18 cellular contexts compared by ENCODE assay signal in the genomic region with DNA sequence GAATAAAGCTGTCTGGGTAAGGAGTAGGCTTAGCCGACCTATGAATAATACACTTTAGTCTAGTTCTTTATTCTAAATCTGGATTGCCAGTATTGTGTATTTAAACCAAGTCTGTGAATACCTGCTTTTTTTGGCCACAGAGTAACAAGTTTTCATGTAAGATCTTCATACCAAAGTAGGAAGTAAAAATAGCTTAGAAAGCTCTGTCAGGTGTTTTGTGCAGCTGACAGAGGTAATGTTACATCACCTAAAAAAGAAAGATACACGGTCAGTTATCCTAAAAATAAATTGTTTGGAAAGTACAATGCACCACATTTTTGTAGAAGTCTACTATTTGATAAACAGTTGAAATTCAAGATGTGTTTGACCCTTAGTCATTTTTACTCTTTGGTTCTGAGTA. TPM values are rescaled to one million over a fixed set of nuclear protein-coding genes. Genes with fewer than 3 reads are reported as not detected.
DNase-seq lines count a peak whose midpoint lies in the region; ATAC-seq and TF ChIP-seq lines count a peak whose summit lies in the region.
"Had no signal": no experiment of that assay in that cellular context is flagged by ENCODE, and none has a peak within 500 bp of the region (broad histone marks: within the 10 kb centered on the region; RNA-seq: fewer than 3 reads in every experiment).

No MANE protein-coding gene starts in this region.

- ATAC-seq in HG03520 (IDR thresholded peaks at IDR 0.05; ENCODE audit: unreplicated experiment): no peak
- ATAC-seq in activated CD4-positive, CD25-positive, alpha-beta regulatory T cell treated with anti-CD3 and anti-CD28 coated beads, Interleukin-2, amount 50 U/mL, for 24 hours: no peak
- ATAC-seq in HG03442 (IDR thresholded peaks at IDR 0.05; ENCODE audit: unreplicated experiment): no peak

- H3K9me3 Mint-ChIP-seq in activated naive CD4-positive, alpha-beta T cell treated with anti-CD3 and anti-CD28 coated beads, Interleukin-2, amount 50 U/mL, for 24 hours: no peaks in the 10 kb centered on the region
- no peaks in the 10 kb centered on the region for H3K9me3 Mint-ChIP-seq in brain
- H3K9me3 Mint-ChIP-seq in nephron: no peaks in the 10 kb centered on the region
- H3K9me3 Mint-ChIP-seq in type B pancreatic cell: no peaks in the 10 kb centered on the region
- H3K9me3 Mint-ChIP-seq: endodermal cell, IgD-negative memory B cell had no signal

- no peak for DNase-seq in activated naive CD4-positive, alpha-beta T cell treated with anti-CD3 and anti-CD28 coated beads, Interleukin-2, amount 50 U/mL, for 16 hours
- no peak for DNase-seq in type B pancreatic cell (ENCODE audit: extremely low spot score, unreplicated experiment)
- DNase-seq: activated CD8-positive, alpha-beta memory T cell treated with anti-CD3 and anti-CD28 coated beads for 24 hours; endodermal cell; foreskin fibroblast; GDM1; mesendoderm; NCI-H1105; NK-92 treated with Interleukin-12 subunit alpha and Interleukin-12 subunit beta, amount 100 ng/mL, for 24 hours; SHP77 treated with DMSO at 0.1 percent for 48 hours; stimulated activated naive CD4-positive, alpha-beta T cell treated with Interleukin-2 at 50 U/mL for 16 hours had no signal

- H3K27ac Mint-ChIP-seq in activated naive CD4-positive, alpha-beta T cell treated with anti-CD3 and anti-CD28 coated beads, Interleukin-2, amount 50 U/mL, for 24 hours: peak overlapping the region; percentile 11
- H3K27ac Mint-ChIP-seq in brain (peak overlapping the region in 3 of 5 experiments; percentile 85 to 90 (median 87)), nephron (peak overlapping the region; percentile 14 to 84 (median 58)), type B pancreatic cell (peak overlapping the region; percentile 35)
- H3K27ac Mint-ChIP-seq: endodermal cell had no signal

- no peak overlapping the region for H3K4me3 Mint-ChIP-seq in activated naive CD4-positive, alpha-beta T cell treated with anti-CD3 and anti-CD28 coated beads, Interleukin-2, amount 50 U/mL, for 24 hours
- H3K4me3 Mint-ChIP-seq in brain: peak overlapping the region in 1 of 5 experiments; percentile 73
- H3K4me3 Mint-ChIP-seq in nephron: peak overlapping the region in 1 of 3 experiments; percentile 60
- no peak overlapping the region for H3K4me3 Mint-ChIP-seq in type B pancreatic cell
- H3K4me3 Mint-ChIP-seq: endodermal cell, IgD-negative memory B cell had no signal

- peaks cover 3% of the 10 kb centered on the region for H3K4me1 Mint-ChIP-seq in activated naive CD4-positive, alpha-beta T cell treated with anti-CD3 and anti-CD28 coated beads, Interleukin-2, amount 50 U/mL, for 24 hours
- H3K4me1 Mint-ChIP-seq in brain (peaks cover 26% of the 10 kb centered on the region), nephron (peaks cover 26% of the 10 kb centered on the region), type B pancreatic cell (ENCODE audit: unreplicated experiment) (no peaks in the 10 kb centered on the region)

- no peaks in the 10 kb centered on the region for H3K27me3 Mint-ChIP-seq in activated naive CD4-positive, alpha-beta T cell treated with anti-CD3 and anti-CD28 coated beads, Interleukin-2, amount 50 U/mL, for 24 hours
- H3K27me3 Mint-ChIP-seq in brain (no peaks in the 10 kb centered on the region), nephron (ENCODE audit: low read depth) (no peaks in the 10 kb centered on the region), type B pancreatic cell (no peaks in the 10 kb centered on the region)
- H3K27me3 Mint-ChIP-seq: IgD-negative memory B cell had no signal

- H3K36me3 Mint-ChIP-seq in activated naive CD4-positive, alpha-beta T cell treated with anti-CD3 and anti-CD28 coated beads, Interleukin-2, amount 50 U/mL, for 24 hours: peaks cover 16% of the 10 kb centered on the region
- H3K36me3 Mint-ChIP-seq in brain: peaks cover 61% of the 10 kb centered on the region
- H3K36me3 Mint-ChIP-seq in nephron (ENCODE audit: low read depth): peaks cover 69% of the 10 kb centered on the region
- H3K36me3 Mint-ChIP-seq in type B pancreatic cell: peaks cover 46% of the 10 kb centered on the region

- no peak for TF ChIP-seq CTCF in brain (conservative IDR thresholded peaks at IDR 0.05)
- TF ChIP-seq CTCF in nephron (IDR thresholded peaks at IDR 0.05; ENCODE audit: unreplicated experiment in 3 of 3): no peak
- TF ChIP-seq CTCF in type B pancreatic cell (conservative IDR thresholded peaks at IDR 0.05): no peak

RNA-seq across cellular contexts. Expression of a gene that starts 16.5 kb away (rescaled TPM):
- 2.5 TPM for polyA plus RNA-seq in brain (ENCODE audit: insufficient read depth, low read depth, low replicate concordance)
- 8.9 and 9.4 TPM in 2 replicates for total RNA-seq in type B pancreatic cell (ENCODE audit: low replicate concordance)

RNA-seq across cellular contexts. Expression of a gene that starts 40.9 kb away (rescaled TPM):
- polyA plus RNA-seq in brain (ENCODE audit: insufficient read depth, low read depth, low replicate concordance): 21.5 TPM
- total RNA-seq in type B pancreatic cell (ENCODE audit: low replicate concordance): 29.5 and 43.0 TPM in 2 replicates

Comparison
In these comparisons a context has a peak if more than half of its experiments do, and no peak if none do; other contexts are left out.
1. H3K27ac Mint-ChIP-seq: peak in every context shown above with its lines; median percentile 87 in brain; 58 in nephron; 35 in type B pancreatic cell; 11 in activated naive CD4-positive, alpha-beta T cell treated with anti-CD3 and anti-CD28 coated beads, Interleukin-2, amount 50 U/mL, for 24 hours.